14 cellular contexts compared by ENCODE assay signal in genomic region chr5:14410942-14411258, GRCh38.
DNase-seq lines count a peak whose midpoint lies in the region; ATAC-seq and TF ChIP-seq lines count a peak whose summit lies in the region.
"Had no signal": no experiment of that assay in that cellular context is flagged by ENCODE, and none has a peak within 500 bp of the region (broad histone marks: within the 10 kb centered on the region; RNA-seq: fewer than 3 reads in every experiment).

No MANE protein-coding gene starts in this region.

- H3K4me3 ChIP-seq in BLaER1: no peak overlapping the region
- H3K4me3 ChIP-seq in ascending aorta: peak overlapping the region in 1 of 2 donors; percentile 31
- H3K4me3 ChIP-seq in skeletal muscle tissue (ENCODE audit: low read length in 3 of 3): no peak overlapping the region

- intact Hi-C loops in ascending aorta (cut with DNase I): no loop called here

- ATAC-seq in HG02623 (IDR thresholded peaks at IDR 0.05; ENCODE audit: unreplicated experiment) (no peak), HG03159 (IDR thresholded peaks at IDR 0.05; ENCODE audit: unreplicated experiment) (no peak)

- no peak overlapping the region for H3K4me2 ChIP-seq in BLaER1

- H4K20me1 ChIP-seq in BLaER1: peaks cover 13% of the 10 kb centered on the region; the same call in 1 of the 2 replicates

- no peak for TF ChIP-seq CTCF in ascending aorta (IDR thresholded peaks at IDR 0.05)

- in situ Hi-C loops in KBM-7 (cut with MboI; ENCODE audit: low pct_unique_long_range_greater_than_20kb, low sequenced_read_pairs): no loop called here

- DNase-seq in ascending aorta (ENCODE audit: low spot score in 2 of 2) (no peak), iris pigment epithelial cell (ENCODE audit: low read depth) (peak; percentile 31), KBM-7 (no peak), 8988T (no peak)
- DNase-seq: activated effector memory CD4-positive, alpha-beta T cell treated with Interleukin-2 at 50 U/mL for 16 hours; effector CD8-positive, alpha-beta T cell; NCI-H187 treated with DMSO at 0.1 percent for 48 hours; NCI-H524; stimulated activated CD4-positive, alpha-beta T cell treated with anti-CD3 and anti-CD28 coated beads, Interleukin-12 subunit alpha, Interleukin-12 subunit beta, amount 100 ng/mL, for 4 hours had no signal

- H3K27me3 ChIP-seq in BLaER1: no peaks in the 10 kb centered on the region
- H3K27me3 ChIP-seq in ascending aorta: no peaks in the 10 kb centered on the region
- H3K27me3 ChIP-seq in skeletal muscle tissue (ENCODE audit: control insufficient read depth in 3 of 3, insufficient read depth in 3 of 3, low read length in 3 of 3): no peaks in the 10 kb centered on the region

- H3K4me1 ChIP-seq in BLaER1 (peaks cover 48% of the 10 kb centered on the region), ascending aorta (peaks cover 0 to 4% of the 10 kb centered on the region in 2 donors), skeletal muscle tissue (ENCODE audit: control insufficient read depth in 3 of 3, insufficient read depth in 3 of 3, low read length in 3 of 3) (peaks cover 2 to 13% (median 6%) of the 10 kb centered on the region in 3 donors)

- H3K9ac ChIP-seq in BLaER1: no peak overlapping the region
- no peak overlapping the region for H3K9ac ChIP-seq in skeletal muscle tissue (ENCODE audit: low read depth in 1 of 3, low read length in 3 of 3)

- H3K36me3 ChIP-seq in BLaER1 (peaks cover 81% of the 10 kb centered on the region), ascending aorta (peaks cover 46 to 81% of the 10 kb centered on the region in 2 donors), skeletal muscle tissue (ENCODE audit: control insufficient read depth in 3 of 3, insufficient read depth in 3 of 3, low read length in 3 of 3) (peaks cover 39 to 48% (median 47%) of the 10 kb centered on the region in 3 donors)

- H3K27ac ChIP-seq in BLaER1: 0 out of 2 replicates have a peak overlapping the region, but pooled peaks have one; percentile 0
- H3K27ac ChIP-seq in ascending aorta: peak overlapping the region; percentile 67 to 75
- peak overlapping the region; percentile 54 for H3K27ac ChIP-seq in skeletal muscle tissue (ENCODE audit: low read depth, low read length)
- H3K27ac ChIP-seq: VCaP had no signal

- H3K9me3 ChIP-seq in BLaER1: no peaks in the 10 kb centered on the region
- no peaks in the 10 kb centered on the region for H3K9me3 ChIP-seq in ascending aorta
- no peaks in the 10 kb centered on the region for H3K9me3 ChIP-seq in skeletal muscle tissue (ENCODE audit: control insufficient read depth in 3 of 3, low read length in 3 of 3)

Comparison
In these comparisons a context has a peak if more than half of its experiments do, and no peak if none do; other contexts are left out.
1. H3K27ac ChIP-seq: peak in every context shown above with its lines; median percentile 71 in ascending aorta; 54 in skeletal muscle tissue; 0 in BLaER1.